15 cellular contexts compared by ENCODE assay signal in the genomic region with DNA sequence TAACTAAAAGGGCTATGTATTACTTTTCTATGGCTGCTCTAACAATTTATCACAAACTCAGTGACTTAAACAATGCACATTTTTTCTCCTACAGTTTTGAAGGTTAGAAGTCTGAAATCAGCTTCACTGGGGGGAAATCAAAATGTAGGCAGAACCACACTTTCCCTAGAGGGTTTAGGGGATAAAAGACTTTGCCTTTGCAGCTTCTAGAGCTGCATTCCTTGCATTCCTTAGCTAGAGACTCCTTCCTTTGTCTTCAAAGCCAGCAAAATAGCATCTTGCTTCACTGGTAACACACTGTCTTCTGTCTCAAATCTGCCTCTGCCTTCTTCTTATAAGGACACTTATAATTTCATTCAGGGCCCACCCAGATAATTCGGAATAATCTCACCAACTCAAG.
A peak's percentile ranks its signal among the peaks of the same experiment; 100 is the strongest.
DNase-seq lines count a peak whose midpoint lies in the region; ATAC-seq and TF ChIP-seq lines count a peak whose summit lies in the region.
"Had no signal": no experiment of that assay in that cellular context is flagged by ENCODE, and none has a peak within 500 bp of the region (broad histone marks: within the 10 kb centered on the region; RNA-seq: fewer than 3 reads in every experiment).

No MANE protein-coding gene starts in this region.

- no peak for TF ChIP-seq CTCF in GM10266 (IDR thresholded peaks at IDR 0.05; ENCODE audit: control insufficient read depth, insufficient read depth, low read depth, missing control alignments)

- peak; percentile 29 for DNase-seq in A172 (ENCODE audit: low spot score)
- peak; percentile 9 for DNase-seq in HCEC 1CT
- DNase-seq in astrocyte of the hippocampus (ENCODE audit: low read depth, low spot score) = peak; percentile 48
- peak; percentile 20 for DNase-seq in iPS-NIHi7 (ENCODE audit: extremely low spot score)
- no peak for DNase-seq in NCI-H2227 (lab: John Stamatoyannopoulos, UW; ENCODE audit: unreplicated experiment)
- no peak for DNase-seq in GM10266 (ENCODE audit: extremely low spot score)
- DNase-seq in HK-2 (ENCODE audit: unreplicated experiment) = no peak
- DNase-seq: activated CD8-positive, alpha-beta memory T cell treated with anti-CD3 and anti-CD28 coated beads, Interleukin-2, amount 10 ng/mL, durations not matched to agents 7 days and 5 days; aorta; DMS79 treated with DMSO at 0.1 percent for 48 hours; left colon; NCI-H1436 treated with DMSO at 0.1 percent for 48 hours; OCI-M1 had no signal

- no peak for ATAC-seq in HG03571 (IDR thresholded peaks at IDR 0.05; ENCODE audit: unreplicated experiment)
- ATAC-seq: activated CD8-positive, alpha-beta memory T cell treated with anti-CD3 and anti-CD28 coated beads, Interleukin-2, amount 10 ng/mL, durations not matched to agents 7 days and 5 days; esophagus mucosa; left colon had no signal

Comparison
In these comparisons a context has a peak if more than half of its experiments do, and no peak if none do; other contexts are left out.
1. DNase-seq: peak in A172 (single experiment), HCEC 1CT (single experiment), astrocyte of the hippocampus (single experiment) and iPS-NIHi7 (single experiment); none in NCI-H2227 (single experiment), GM10266 (single experiment) and HK-2 (single experiment).